In the genomic region with DNA sequence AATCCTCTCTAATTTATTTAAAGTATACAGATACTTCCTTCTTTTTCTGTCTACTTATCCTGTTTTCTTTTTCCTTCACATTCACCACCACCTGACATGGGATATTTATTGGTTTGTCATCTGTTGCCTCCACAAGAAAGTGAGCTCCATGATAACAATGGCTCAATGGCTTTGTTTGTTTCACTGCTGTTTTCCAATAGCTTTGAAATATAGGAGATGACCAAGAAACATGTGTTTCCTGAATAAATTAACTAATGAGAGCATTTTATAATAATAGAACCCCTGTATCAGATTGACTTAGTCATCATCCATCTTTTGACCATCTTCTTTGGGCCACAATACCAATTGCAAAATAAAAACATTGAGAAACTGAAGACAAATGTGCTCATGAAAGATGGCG, we compare ENCODE assay signal across 27 cellular contexts.
"Had no signal": no experiment of that assay in that cellular context is flagged by ENCODE, and none has a peak within 500 bp of the region (broad histone marks: within the 10 kb centered on the region; RNA-seq: fewer than 3 reads in every experiment).

No MANE protein-coding gene starts in this region.

- ATAC-seq: naive thymus-derived CD4-positive, alpha-beta T cell; natural killer cell; pancreas; right cardiac atrium; right lobe of liver; stimulated activated memory B cell treated with anti-CD40 and anti-IgM and Interleukin-4, amounts not matched to agents 10 μg/mL and 1 μg/mL and 100 μg/mL, for 72 hours; stimulated activated naive CD8-positive, alpha-beta T cell treated with anti-CD3 and anti-CD28 coated beads, Interleukin-15, amount 100 ng/mL, for 72 hours; stimulated activated naive CD8-positive, alpha-beta T cell treated with anti-CD3 and anti-CD28 coated beads, Interleukin-15, Interleukin-2, amounts not matched to agents 100 U/mL and 50 U/mL, for 24 hours; upper lobe of right lung had no signal

- H3K27ac ChIP-seq: neutrophil, pancreas, prostate gland, right lobe of liver, sigmoid colon, suprapubic skin, testis, tibial artery, transverse colon, upper lobe of right lung, vagina had no signal

- H3K9me3 ChIP-seq: neutrophil, pancreas, prostate gland, right lobe of liver, sigmoid colon, suprapubic skin, testis, tibial artery, transverse colon, upper lobe of right lung, vagina had no signal

- H3K4me1 ChIP-seq: pancreas, prostate gland, right lobe of liver, testis, upper lobe of right lung, vagina had no signal

- H3K36me3 ChIP-seq: neutrophil, pancreas, prostate gland, right lobe of liver, sigmoid colon, suprapubic skin, tibial artery, transverse colon, upper lobe of right lung, vagina had no signal

- H3K27me3 ChIP-seq: neutrophil, pancreas, right lobe of liver, sigmoid colon, suprapubic skin, testis, tibial artery, transverse colon, upper lobe of right lung, vagina had no signal

- DNase-seq: naive thymus-derived CD4-positive, alpha-beta T cell; natural killer cell; nephron progenitor cell; nucleus accumbens; pancreas; right cardiac atrium; right lobe of liver; sigmoid colon; small intestine; stimulated activated CD4-positive, alpha-beta T cell treated with anti-CD3 and anti-CD28 coated beads, Interleukin-15, amount 100 ng/mL, for 24 hours; stimulated activated CD4-positive, alpha-beta T cell treated with anti-CD3 and anti-CD28 coated beads, Interleukin-2, amount 100 ng/mL, for 24 hours; stimulated activated CD4-positive, alpha-beta T cell treated with anti-CD3 and anti-CD28 coated beads, Interleukin-2, amount 100 ng/mL, for 48 hours; stimulated activated CD4-positive, alpha-beta T cell treated with anti-CD3 and anti-CD28 coated beads, Interleukin-4, amount 100 ng/mL, for 24 hours; stimulated activated CD8-positive, alpha-beta memory T cell treated with anti-CD3 and anti-CD28 coated beads, Interleukin-4, amount 100 ng/mL, for 48 hours; stimulated activated naive CD4-positive, alpha-beta T cell; stimulated activated naive CD8-positive, alpha-beta T cell treated with anti-CD3 and anti-CD28 coated beads, Interleukin-15, amount 100 ng/mL, for 72 hours; stimulated activated naive CD8-positive, alpha-beta T cell treated with anti-CD3 and anti-CD28 coated beads, Interleukin-15, Interleukin-2, amounts not matched to agents 100 U/mL and 50 U/mL, for 24 hours; substantia nigra; testis; tibial artery; transverse colon; upper lobe of right lung had no signal

- H3K4me3 ChIP-seq: pancreas, prostate gland, right lobe of liver, sigmoid colon, suprapubic skin, testis, tibial artery, transverse colon, upper lobe of right lung, vagina had no signal
